1 cellular context compared by ENCODE assay signal in genomic region chr10:123146013-123146891, GRCh38.
TF ChIP-seq lines count a peak whose summit lies in the region.

No MANE protein-coding gene starts in this region.

TF ChIP-seq in GM23338, 12 proteins besides CTCF, POLR2A, EP300 and RAD21 (continued from another document):
- TF ChIP-seq ZNF462 (CRISPR knock-in tag; IDR thresholded peaks at IDR 0.05), result no peak
- no peak for TF ChIP-seq NANOG (IDR thresholded peaks at IDR 0.05; ENCODE audit: borderline replicate concordance)
- peak; percentile 77 for TF ChIP-seq EZH2phosphoT487 (IDR thresholded peaks at IDR 0.05; ENCODE audit: unreplicated experiment)
- peak; percentile 90 for TF ChIP-seq EZH2 (IDR thresholded peaks at IDR 0.05; ENCODE audit: low read depth, unreplicated experiment)
- no peak for TF ChIP-seq CREB1 (CRISPR knock-in tag; IDR thresholded peaks at IDR 0.05; ENCODE audit: low read depth)
